Comparison of ENCODE assay signal across 8 cellular contexts in the genomic region with DNA sequence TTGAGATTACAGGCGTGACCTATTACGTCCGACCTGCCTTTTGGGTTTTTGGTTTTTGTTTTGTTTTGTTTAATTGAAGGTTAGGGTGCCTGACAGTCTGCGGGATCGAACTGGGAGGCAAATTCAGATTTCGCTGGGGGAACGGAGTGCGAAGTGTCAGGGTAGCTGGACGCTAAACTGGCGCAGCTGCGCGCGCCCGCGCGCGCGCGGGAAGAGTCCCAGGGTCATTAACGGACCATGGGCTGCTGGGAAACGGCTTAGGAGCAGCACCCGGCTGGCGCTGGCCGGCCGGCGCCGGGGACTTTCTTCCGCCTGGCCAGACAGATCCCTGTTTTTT. TPM values are rescaled to one million over a fixed set of nuclear protein-coding genes. Genes with fewer than 3 reads are reported as not detected.
A peak's percentile ranks its signal among the peaks of the same experiment; 100 is the strongest.
DNase-seq lines count a peak whose midpoint lies in the region; ATAC-seq lines count a peak whose summit lies in the region.

No MANE protein-coding gene starts in this region.

- no peaks in the 10 kb centered on the region for H3K9me3 Mint-ChIP-seq in CD8-positive, alpha-beta memory T cell
- no peaks in the 10 kb centered on the region for H3K9me3 Mint-ChIP-seq in immature natural killer cell

- CTCF ChIA-PET in CD8-positive, alpha-beta memory T cell (lab: Charles Lee), result interaction anchor here (1.6 to 2.6 kb wide), 2 partner anchors 28 to 29 kb away, joined by 4 to 9 read pairs; a partner anchor contains a TSS

- POLR2A ChIA-PET in CD8-positive, alpha-beta memory T cell (lab: Charles Lee), result interaction anchor here (1.0 to 2.3 kb wide), 3 partner anchors 27 to 104 kb away, joined by 3 to 12 read pairs (median 4); a partner anchor contains a TSS

- peak; percentile 40 for ATAC-seq in GM21723 (IDR thresholded peaks at IDR 0.05; ENCODE audit: unreplicated experiment)

- H3K4me1 Mint-ChIP-seq in CD8-positive, alpha-beta memory T cell, result peaks cover 53 to 63% (median 56%) of the 10 kb centered on the region in 3 donors
- H3K4me1 Mint-ChIP-seq in immature natural killer cell, result peaks cover 59 to 60% of the 10 kb centered on the region in 2 donors

- peak overlapping the region; percentile 89 to 100 (median 95) for H3K4me3 Mint-ChIP-seq in CD8-positive, alpha-beta memory T cell
- peak overlapping the region; percentile 89 to 99 (median 95) for H3K4me3 Mint-ChIP-seq in immature natural killer cell

- peak overlapping the region; percentile 73 for H3K4me3 ChIP-seq in CD8-positive, alpha-beta memory T cell (ENCODE audit: low read length)

- no peaks in the 10 kb centered on the region for H3K9me3 ChIP-seq in CD8-positive, alpha-beta memory T cell (ENCODE audit: low read length)

- DNase-seq in CD8-positive, alpha-beta memory T cell, result peak; percentile 42 to 71 (median 68)
- peak; percentile 87 for DNase-seq in NCI-H1105 (lab: John Stamatoyannopoulos, UW)
- peak; percentile 91 for DNase-seq in SKM-1 treated with dmso at 0.1 percent for 144 hours (lab: John Stamatoyannopoulos, UW; ENCODE audit: unreplicated experiment)
- DNase-seq in caudate nucleus (lab: John Stamatoyannopoulos, UW), result peak in 57 of 61 donors; percentile 24 to 92 (median 80)
- DNase-seq in immature natural killer cell, result peak; percentile 79 to 83 (median 81)
- peak; percentile 69 for DNase-seq in smooth muscle cell of the brain vasculature (ENCODE audit: low read depth, low spot score)
- no peak for DNase-seq in KBM-7

- H3K4me1 ChIP-seq in CD8-positive, alpha-beta memory T cell (ENCODE audit: insufficient read depth, low read length), result peaks cover 54% of the 10 kb centered on the region

- H3K27ac Mint-ChIP-seq in CD8-positive, alpha-beta memory T cell, result peak overlapping the region; percentile 94 to 100 (median 98)
- H3K27ac Mint-ChIP-seq in immature natural killer cell, result peak overlapping the region; percentile 96 to 100 (median 99)

- peak overlapping the region; percentile 94 for H3K27ac ChIP-seq in CD8-positive, alpha-beta memory T cell (ENCODE audit: low read depth, low read length)
- H3K27ac ChIP-seq in caudate nucleus (ENCODE audit: low read depth, low read length), result peak overlapping the region; percentile 97

- no peaks in the 10 kb centered on the region for H3K27me3 Mint-ChIP-seq in CD8-positive, alpha-beta memory T cell
- peaks cover 6 to 10% (median 10%) of the 10 kb centered on the region in 3 donors for H3K27me3 Mint-ChIP-seq in immature natural killer cell (ENCODE audit: low read depth in 3 of 3)

- H3K27me3 ChIP-seq in CD8-positive, alpha-beta memory T cell (ENCODE audit: insufficient read depth, low read length, poor library complexity, severe bottlenecking), result no peaks in the 10 kb centered on the region

- in situ Hi-C loops in KBM-7 (cut with MboI; ENCODE audit: low pct_unique_long_range_greater_than_20kb, low sequenced_read_pairs), result no loop called here

- peaks cover 7 to 50% (median 10%) of the 10 kb centered on the region in 3 donors for H3K36me3 Mint-ChIP-seq in CD8-positive, alpha-beta memory T cell
- H3K36me3 Mint-ChIP-seq in immature natural killer cell, result peaks cover 6 to 17% (median 12%) of the 10 kb centered on the region in 3 donors

- H3K36me3 ChIP-seq in CD8-positive, alpha-beta memory T cell (ENCODE audit: insufficient read depth, low read length), result peaks cover 26% of the 10 kb centered on the region

RNA-seq across cellular contexts. Expression of a gene that starts 6.8 kb away (rescaled TPM):
- total RNA-seq in CD8-positive, alpha-beta memory T cell, result 10 to 100 TPM; 80.9 to 81.4 TPM
- polyA plus RNA-seq in CD8-positive, alpha-beta memory T cell, result 5.0 TPM
- 1 to 10 TPM; 1.5 to 3.2 (median 1.9) TPM for polyA plus RNA-seq in immature natural killer cell

RNA-seq across cellular contexts. Expression of a gene that starts 19.0 kb away (rescaled TPM):
- 10 to 100 TPM; 64.8 to 70.1 TPM for total RNA-seq in CD8-positive, alpha-beta memory T cell
- polyA plus RNA-seq in CD8-positive, alpha-beta memory T cell, result 34.1 TPM
- polyA plus RNA-seq in immature natural killer cell, result 10 to 100 TPM in 2 of 3 donors, 1 to 10 TPM in 1; 9.7 to 81.3 (median 22.5) TPM

RNA-seq across cellular contexts. Expression of a gene that starts 19.3 kb away (rescaled TPM):
- total RNA-seq in CD8-positive, alpha-beta memory T cell, result 1 to 10 TPM; 3.5 to 3.8 TPM
- polyA plus RNA-seq in CD8-positive, alpha-beta memory T cell, result 3.0 TPM
- 1 to 10 TPM in 2 of 3 donors, under 1 TPM in 1; 0.70 to 3.8 (median 2.4) TPM for polyA plus RNA-seq in immature natural killer cell

RNA-seq across cellular contexts. Expression of a gene that starts 27.6 kb away (rescaled TPM):
- total RNA-seq in CD8-positive, alpha-beta memory T cell, result 100 to 1,000 TPM; 160 to 172 TPM
- polyA plus RNA-seq in CD8-positive, alpha-beta memory T cell, result 80.8 TPM
- polyA plus RNA-seq in immature natural killer cell, result 10 to 100 TPM; 77.7 to 97.1 (median 94.6) TPM

RNA-seq across cellular contexts. Expression of a gene that starts 28.3 kb away (rescaled TPM):
- total RNA-seq in CD8-positive, alpha-beta memory T cell, result 10 to 100 TPM; 19.0 to 19.4 TPM
- polyA plus RNA-seq in CD8-positive, alpha-beta memory T cell, result 25.0 TPM
- polyA plus RNA-seq in immature natural killer cell, result 10 to 100 TPM; 37.5 to 44.9 (median 40.5) TPM
